17 cellular contexts compared by ENCODE assay signal in the genomic region with DNA sequence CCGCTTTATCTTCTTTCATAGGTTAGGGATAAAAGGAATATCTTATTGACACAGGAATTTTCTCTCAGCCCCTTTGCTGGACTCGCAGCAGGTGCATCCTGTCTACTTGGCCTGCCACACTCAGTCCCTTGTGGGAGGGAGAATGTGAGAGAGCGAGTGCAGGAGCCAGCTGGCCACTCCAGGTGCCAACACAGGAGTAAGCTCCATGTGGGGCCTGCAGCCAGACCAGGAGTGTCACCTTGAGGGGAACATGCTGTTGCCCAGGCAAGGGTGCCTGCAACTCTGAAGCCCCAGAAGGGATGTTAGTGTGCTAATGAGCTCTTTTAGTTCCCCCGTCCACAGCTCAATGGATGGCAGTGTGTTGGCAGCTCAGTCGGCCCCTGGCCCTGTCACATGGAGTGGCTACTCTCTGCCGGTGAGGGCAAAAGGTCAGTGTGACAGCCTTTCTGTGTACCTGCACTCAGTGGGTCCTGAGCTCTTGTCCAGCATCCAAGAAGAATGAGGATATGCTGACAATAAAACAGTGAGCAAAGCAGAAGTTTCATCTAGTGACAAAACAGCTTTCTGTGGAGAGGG.
"Had no signal": no experiment of that assay in that cellular context is flagged by ENCODE, and none has a peak within 500 bp of the region (broad histone marks: within the 10 kb centered on the region; RNA-seq: fewer than 3 reads in every experiment).

No MANE protein-coding gene starts in this region.

- H3K4me3 Mint-ChIP-seq: activated CD8-positive, alpha-beta T cell treated with anti-CD3 and anti-CD28 coated beads, Interleukin-2, amount 10 ng/mL, durations not matched to agents 7 days and 5 days; activated naive CD8-positive, alpha-beta T cell; naive thymus-derived CD4-positive, alpha-beta T cell had no signal

- H3K27ac Mint-ChIP-seq: activated CD8-positive, alpha-beta T cell treated with anti-CD3 and anti-CD28 coated beads, Interleukin-2, amount 10 ng/mL, durations not matched to agents 7 days and 5 days; activated naive CD8-positive, alpha-beta T cell; naive thymus-derived CD4-positive, alpha-beta T cell had no signal

- H3K36me3 Mint-ChIP-seq: activated naive CD8-positive, alpha-beta T cell; naive thymus-derived CD4-positive, alpha-beta T cell had no signal

- H3K4me1 Mint-ChIP-seq: naive thymus-derived CD4-positive, alpha-beta T cell had no signal

- H3K9me3 Mint-ChIP-seq: naive thymus-derived CD4-positive, alpha-beta T cell had no signal

- ATAC-seq: activated CD8-positive, alpha-beta T cell treated with anti-CD3 and anti-CD28 coated beads, Interleukin-2, amount 10 ng/mL, durations not matched to agents 7 days and 5 days; foreskin keratinocyte; left lobe of liver; naive thymus-derived CD4-positive, alpha-beta T cell had no signal

- DNase-seq: activated CD4-positive, alpha-beta T cell treated with anti-CD3 and anti-CD28 coated beads for 1 hour; activated CD4-positive, alpha-beta T cell treated with anti-CD3 and anti-CD28 coated beads, Interleukin-2, amount 50 U/mL, for 1 hour; activated CD8-positive, alpha-beta T cell treated with anti-CD3 and anti-CD28 coated beads, Interleukin-2, amount 10 ng/mL, durations not matched to agents 7 days and 5 days; activated naive CD4-positive, alpha-beta T cell; adrenal gland; cerebellar nuclear complex; foreskin keratinocyte; naive thymus-derived CD4-positive, alpha-beta T cell; retina; spleen; stimulated activated CD4-positive, alpha-beta T cell treated with anti-CD3 and anti-CD28 coated beads, Interleukin-4, amount 100 ng/mL, for 1 hour; stimulated activated naive CD4-positive, alpha-beta T cell; testis; trophoblast cell; uterus had no signal
